ENCODE assay signal across 19 cellular contexts in the genomic region with DNA sequence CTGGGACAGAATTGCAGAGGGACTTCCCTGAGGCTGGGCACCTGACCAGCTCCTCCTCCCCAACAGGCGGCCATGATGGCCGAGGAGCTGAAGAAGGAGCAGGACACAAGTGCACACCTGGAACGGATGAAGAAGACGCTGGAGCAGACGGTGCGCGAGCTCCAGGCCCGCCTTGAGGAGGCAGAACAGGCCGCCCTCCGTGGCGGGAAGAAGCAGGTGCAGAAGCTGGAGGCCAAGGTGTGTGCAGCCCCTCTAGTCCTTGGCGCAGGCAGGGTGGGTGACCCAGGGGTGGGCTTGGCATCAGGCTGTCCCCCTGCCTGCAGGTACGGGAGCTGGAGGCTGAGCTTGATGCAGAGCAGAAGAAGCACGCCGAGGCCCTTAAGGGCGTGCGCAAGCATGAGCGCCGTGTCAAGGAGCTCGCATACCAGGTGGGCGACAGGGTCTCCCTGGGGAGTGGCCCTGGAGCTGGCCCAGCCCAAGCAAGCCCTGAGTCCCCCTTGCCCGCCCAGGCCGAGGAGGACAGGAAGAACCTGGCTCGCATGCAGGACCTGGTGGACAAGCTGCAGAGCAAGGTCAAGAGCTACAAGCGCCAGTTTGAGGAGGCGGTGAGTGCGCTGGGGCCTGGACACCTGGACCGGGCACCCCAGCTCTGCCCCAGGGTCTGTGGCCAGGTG. TPM values are rescaled to one million over a fixed set of nuclear protein-coding genes. Genes with fewer than 3 reads are reported as not detected.
A peak's percentile ranks its signal among the peaks of the same experiment; 100 is the strongest.
DNase-seq lines count a peak whose midpoint lies in the region; ATAC-seq, FAIRE-seq and TF ChIP-seq lines count a peak whose summit lies in the region.
"Had no signal": no experiment of that assay in that cellular context is flagged by ENCODE, and none has a peak within 500 bp of the region (broad histone marks: within the 10 kb centered on the region; RNA-seq: fewer than 3 reads in every experiment).

No MANE protein-coding gene starts in this region.

- H3K27me3 ChIP-seq in gastrocnemius medialis, result no peaks in the 10 kb centered on the region

- H3K4me3 ChIP-seq in kidney (ENCODE audit: low read length in 2 of 2) (no peak overlapping the region), gastrocnemius medialis (no peak overlapping the region)
- H3K4me3 ChIP-seq: A549, GM23338 had no signal

- no peak for FAIRE-seq in kidney (lab: Jason Lieb, UNC)
- FAIRE-seq: A549 had no signal

- ATAC-seq in Right ventricle myocardium inferior, result no peak
- ATAC-seq in gastrocnemius medialis, result no peak
- no peak for ATAC-seq in HG03354 (IDR thresholded peaks at IDR 0.05; ENCODE audit: poor library complexity, severe bottlenecking, unreplicated experiment)
- ATAC-seq: GM23338 had no signal

- intact Hi-C loops in Right ventricle myocardium inferior (cut with DNase I), result no loop called here
- intact Hi-C loops in cardiac septum (cut with DNase I), result no loop called here
- intact Hi-C loops in kidney (cut with DNase I), result no loop called here
- intact Hi-C loops in gastrocnemius medialis (cut with DNase I; ENCODE audit: low total_unique reads), result no loop called here

- TF ChIP-seq CTCF in kidney (IDR thresholded peaks at IDR 0.05; ENCODE audit: borderline replicate concordance, extremely low read depth, insufficient read depth) (no peak), gastrocnemius medialis (IDR thresholded peaks at IDR 0.05 in 4 of 5, conservative IDR thresholded peaks at IDR 0.05 in 1 of 5) (no peak)

- TF ChIP-seq POLR2A in gastrocnemius medialis (IDR thresholded peaks at IDR 0.05), result no peak

- H3K9me3 ChIP-seq in kidney (ENCODE audit: control insufficient read depth in 1 of 2, low read length in 2 of 2) (no peaks in the 10 kb centered on the region), gastrocnemius medialis (no peaks in the 10 kb centered on the region)
- H3K9me3 ChIP-seq: A549 had no signal

- H3K36me3 ChIP-seq in kidney (ENCODE audit: control insufficient read depth in 1 of 2, insufficient read depth in 2 of 2, low read length in 2 of 2) (peaks cover 33 to 43% of the 10 kb centered on the region in 2 donors), gastrocnemius medialis (peaks cover 0 to 68% of the 10 kb centered on the region in 2 donors)

- peak overlapping the region; percentile 5 for H3K27ac ChIP-seq in angular gyrus (ENCODE audit: low read depth, low read length)
- no peak overlapping the region for H3K27ac ChIP-seq in kidney (ENCODE audit: low read depth in 2 of 2, low read length in 2 of 2)
- H3K27ac ChIP-seq in gastrocnemius medialis, result peak overlapping the region in 3 of 4 donors; percentile 72 to 91 (median 88)
- H3K27ac ChIP-seq: A549 had no signal

- peak; percentile 47 for DNase-seq in Right ventricle myocardium inferior (ENCODE audit: missing footprints)
- no peak for DNase-seq in cardiac septum (ENCODE audit: low spot score)
- peak; percentile 75 for DNase-seq in kidney
- no peak for DNase-seq in gastrocnemius medialis
- no peak for DNase-seq in kidney tubule cell (ENCODE audit: low spot score)
- no peak for DNase-seq in DMS 273 treated with DMSO at 0.1 percent for 48 hours (lab: John Stamatoyannopoulos, UW)
- DNase-seq: C1 segment of cervical spinal cord, DMS153, KBM-7, MV-4-11, NCI-H1417, NCI-H187 treated with DMSO at 0.1 percent for 48 hours, NCI-H446 treated with DMSO at 0.1 percent for 48 hours, OCI-M1 had no signal

- in situ Hi-C loops in gastrocnemius medialis (cut with MboI; ENCODE audit: low sequenced_read_pairs in 4 of 4), result no loop called here

- H3K4me1 ChIP-seq in kidney (ENCODE audit: control insufficient read depth in 1 of 2, insufficient read depth in 1 of 2, low read depth in 1 of 2, low read length in 2 of 2) (no peaks in the 10 kb centered on the region), gastrocnemius medialis (peaks cover 13 to 15% of the 10 kb centered on the region in 2 donors)
- H3K4me1 ChIP-seq: A549 had no signal

- no peak overlapping the region for H3K9ac ChIP-seq in kidney (ENCODE audit: low read length in 2 of 2)

RNA-seq across cellular contexts. Expression of gene MYH7B, which starts 45.4 kb away (rescaled TPM):
- total RNA-seq in Right ventricle myocardium inferior (230 TPM), cardiac septum (238 TPM), kidney (0.76 TPM), gastrocnemius medialis (1 to 10 TPM; 1.6 to 8.5 (median 3.3) TPM)
- polyA plus RNA-seq in kidney (ENCODE audit: insufficient read depth, low read depth, low replicate concordance), result 3.7 TPM
- total RNA-seq: RPMI7951 had no signal

RNA-seq across cellular contexts. Expression of gene GSS, which starts 45.5 kb away (rescaled TPM):
- total RNA-seq in Right ventricle myocardium inferior (17.6 TPM), cardiac septum (27.5 TPM), kidney (54.9 TPM), gastrocnemius medialis (10 to 100 TPM; 14.1 to 33.0 (median 23.8) TPM)
- polyA plus RNA-seq in kidney (ENCODE audit: insufficient read depth, low read depth, low replicate concordance), result 71.5 TPM

Comparison
In these comparisons a context has a peak if more than half of its experiments do, and no peak if none do; other contexts are left out.
1. DNase-seq: peak in Right ventricle myocardium inferior (single experiment) and kidney (single experiment); none in cardiac septum (single experiment), gastrocnemius medialis (0 of 2), kidney tubule cell (single experiment) and DMS 273 treated with DMSO at 0.1 percent for 48 hours (single experiment).
2. H3K27ac ChIP-seq: peak in angular gyrus (single experiment) and gastrocnemius medialis (3 of 4); none in kidney (0 of 2).
3. RNA of gene MYH7B, which starts 45.4 kb away (total RNA-seq): 238 TPM in cardiac septum (single experiment) and 230 TPM in Right ventricle myocardium inferior (single experiment); 1.6 to 8.5 TPM in gastrocnemius medialis and 0.76 TPM in kidney (single experiment); every median in the first group is over 10 times any median in the second.